ENCODE assay signal across 1 cellular context in the genomic region with DNA sequence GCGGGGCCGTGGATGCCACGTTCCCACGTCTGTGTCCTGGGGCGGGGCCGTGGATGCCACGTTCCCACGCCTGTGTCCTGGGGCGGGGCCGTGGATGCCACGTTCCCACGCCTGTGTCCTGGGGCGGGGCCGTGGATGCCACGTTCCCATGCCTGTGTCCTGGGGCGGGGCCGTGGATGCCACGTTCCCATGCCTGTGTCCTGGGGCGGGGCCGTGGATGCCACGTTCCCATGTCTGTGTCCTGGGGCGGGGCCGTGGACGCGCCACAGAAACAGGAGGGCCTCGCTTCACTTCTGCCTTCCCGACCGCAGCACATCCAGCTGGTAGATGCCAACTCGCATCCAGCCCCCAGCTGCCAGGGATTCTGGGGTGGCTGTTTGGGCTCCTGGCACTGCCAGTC. TPM values are rescaled to one million over a fixed set of nuclear protein-coding genes. Genes with fewer than 3 reads are reported as not detected.
"Had no signal": no experiment of that assay in that cellular context is flagged by ENCODE, and none has a peak within 500 bp of the region (broad histone marks: within the 10 kb centered on the region; RNA-seq: fewer than 3 reads in every experiment).

No MANE protein-coding gene starts in this region.

RNA-seq across cellular contexts. Expression of a gene that starts 10.9 kb away (rescaled TPM):
- polyA plus RNA-seq: naive thymus-derived CD8-positive, alpha-beta T cell had no signal
